8 cellular contexts compared by ENCODE assay signal in genomic region chr2:217785544-217786045, GRCh38.
DNase-seq lines count a peak whose midpoint lies in the region; TF ChIP-seq lines count a peak whose summit lies in the region.

No MANE protein-coding gene starts in this region.

- H3K4me1 Mint-ChIP-seq in glutamatergic neuron (ENCODE audit: low read depth, unreplicated experiment) (no peaks in the 10 kb centered on the region), type B pancreatic cell (ENCODE audit: unreplicated experiment) (peaks cover 12% of the 10 kb centered on the region)

- H3K4me3 Mint-ChIP-seq in glutamatergic neuron (ENCODE audit: unreplicated experiment) (no peak overlapping the region), type B pancreatic cell (no peak overlapping the region)

- peaks cover 11% of the 10 kb centered on the region for H3K36me3 Mint-ChIP-seq in glutamatergic neuron (ENCODE audit: unreplicated experiment)
- H3K36me3 Mint-ChIP-seq in type B pancreatic cell = peaks cover 5% of the 10 kb centered on the region

- TF ChIP-seq CTCF in BJ (IDR thresholded peaks at IDR 0.05; ENCODE audit: insufficient read depth, low read depth, low read length) (peak; percentile 95), glutamatergic neuron (IDR thresholded peaks at IDR 0.05; ENCODE audit: partially characterized antibody, unreplicated experiment) (peak; percentile 91), type B pancreatic cell (conservative IDR thresholded peaks at IDR 0.05) (peak; percentile 98)

- peaks cover 6% of the 10 kb centered on the region for H3K9me3 Mint-ChIP-seq in glutamatergic neuron (ENCODE audit: unreplicated experiment)
- peaks cover 6% of the 10 kb centered on the region for H3K9me3 Mint-ChIP-seq in type B pancreatic cell

- DNase-seq in BJ (ENCODE audit: low read depth) (no peak), GM19238 (ENCODE audit: insufficient read length, low spot score) (peak; percentile 69), KG1 (lab: John Stamatoyannopoulos, UW) (peak; percentile 56), SJSA1 (ENCODE audit: low read depth in 1 of 2, low spot score in 2 of 2) (peak; percentile 65 to 73), glutamatergic neuron (peak; percentile 89), pons (ENCODE audit: low spot score) (peak; percentile 64), type B pancreatic cell (ENCODE audit: extremely low spot score, unreplicated experiment) (no peak)
- peak; percentile 72 for DNase-seq in activated naive CD4-positive, alpha-beta T cell treated with Interleukin-2 at 50 U/mL for 16 hours

- H3K36me3 ChIP-seq in BJ (ENCODE audit: control insufficient read depth, insufficient read depth, low read length) = no peaks in the 10 kb centered on the region; the same call in 1 of the 2 replicates
- H3K36me3 ChIP-seq in SJSA1 = no peaks in the 10 kb centered on the region

- H3K4me3 ChIP-seq in BJ (ENCODE audit: low read depth, low read length) = no peak overlapping the region
- no peak overlapping the region for H3K4me3 ChIP-seq in SJSA1

- no peaks in the 10 kb centered on the region for H3K4me1 ChIP-seq in SJSA1 (replicated peaks)

- CTCF ChIA-PET in BJ (lab: Yijun Ruan, JAX) = interaction anchor here (0.6 to 10.8 kb wide), 54 partner anchors 9 to 469 kb away, joined by 3 to 264 read pairs (median 5); partner anchors contain the start of gene RUFY4

- no peaks in the 10 kb centered on the region; the same call in 1 of the 2 replicates for H3K9me3 ChIP-seq in SJSA1 (replicated peaks)

- POLR2A ChIA-PET in BJ (lab: Charles Lee) = no interaction called here

- H3K27ac ChIP-seq in SJSA1 = no peak overlapping the region

- H3K27me3 Mint-ChIP-seq in glutamatergic neuron (ENCODE audit: unreplicated experiment) (peaks cover 8% of the 10 kb centered on the region), type B pancreatic cell (peaks cover 9% of the 10 kb centered on the region)

- H3K27ac Mint-ChIP-seq in glutamatergic neuron (ENCODE audit: unreplicated experiment) (no peak overlapping the region), type B pancreatic cell (no peak overlapping the region)

- H3K27me3 ChIP-seq in BJ (ENCODE audit: control insufficient read depth, insufficient read depth, low read length) (no peaks in the 10 kb centered on the region), SJSA1 (replicated peaks) (no peaks in the 10 kb centered on the region)

Comparison
In these comparisons a context has a peak if more than half of its experiments do, and no peak if none do; other contexts are left out.
1. DNase-seq: peak in GM19238 (single experiment), KG1 (single experiment), SJSA1 (2 of 2), activated naive CD4-positive, alpha-beta T cell treated with Interleukin-2 at 50 U/mL for 16 hours (single experiment), glutamatergic neuron (single experiment) and pons (single experiment); none in BJ (single experiment) and type B pancreatic cell (single experiment).
2. Peak in every context shown above with its lines, with median percentiles within 50 percentile points of each other: CTCF ChIP-seq.